ENCODE assay signal across 1 cellular context in genomic region chr18:48043166-48043565, GRCh38.
TF ChIP-seq lines count a peak whose summit lies in the region.

No MANE protein-coding gene starts in this region.

TF ChIP-seq in SK-N-SH, 30 proteins besides CTCF, POLR2A, EP300 and RAD21 (continued from another document):
- TF ChIP-seq REST (IDR thresholded peaks at IDR 0.05; ENCODE audit: low read depth, low read length): no peak
- TF ChIP-seq, protein P1, sequence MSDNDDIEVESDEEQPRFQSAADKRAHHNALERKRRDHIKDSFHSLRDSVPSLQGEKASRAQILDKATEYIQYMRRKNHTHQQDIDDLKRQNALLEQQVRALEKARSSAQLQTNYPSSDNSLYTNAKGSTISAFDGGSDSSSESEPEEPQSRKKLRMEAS (IDR thresholded peaks at IDR 0.05; ENCODE audit: low read depth): no peak
- no peak for TF ChIP-seq JUND (IDR thresholded peaks at IDR 0.05)
- no peak for TF ChIP-seq NRF1 (IDR thresholded peaks at IDR 0.05; ENCODE audit: low read depth, low read length)
- TF ChIP-seq GABPA (IDR thresholded peaks at IDR 0.05; ENCODE audit: low read depth): no peak
- TF ChIP-seq IRF3 (IDR thresholded peaks at IDR 0.05; ENCODE audit: low read depth, low read length): no peak
- TF ChIP-seq SIN3A (IDR thresholded peaks at IDR 0.05; ENCODE audit: borderline replicate concordance, low read depth, low read length): no peak
- no peak for TF ChIP-seq GATA2 (CRISPR knock-in tag; IDR thresholded peaks at IDR 0.05)
- TF ChIP-seq SMC3 (IDR thresholded peaks at IDR 0.05; ENCODE audit: low read depth, low read length): no peak
- TF ChIP-seq MEF2A (IDR thresholded peaks at IDR 0.05; ENCODE audit: borderline replicate concordance, low read depth): no peak
- TF ChIP-seq, protein P2, sequence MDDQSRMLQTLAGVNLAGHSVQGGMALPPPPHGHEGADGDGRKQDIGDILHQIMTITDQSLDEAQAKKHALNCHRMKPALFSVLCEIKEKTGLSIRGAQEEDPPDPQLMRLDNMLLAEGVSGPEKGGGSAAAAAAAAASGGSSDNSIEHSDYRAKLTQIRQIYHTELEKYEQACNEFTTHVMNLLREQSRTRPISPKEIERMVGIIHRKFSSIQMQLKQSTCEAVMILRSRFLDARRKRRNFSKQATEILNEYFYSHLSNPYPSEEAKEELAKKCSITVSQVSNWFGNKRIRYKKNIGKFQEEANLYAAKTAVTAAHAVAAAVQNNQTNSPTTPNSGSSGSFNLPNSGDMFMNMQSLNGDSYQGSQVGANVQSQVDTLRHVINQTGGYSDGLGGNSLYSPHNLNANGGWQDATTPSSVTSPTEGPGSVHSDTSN (IDR thresholded peaks at IDR 0.05): no peak
- TF ChIP-seq FOSL2 (IDR thresholded peaks at IDR 0.05; ENCODE audit: borderline replicate concordance, low read depth): no peak
